In genomic region chrX:21974011-21974385, GRCh38 we compare ENCODE assay signal across 8 cellular contexts. TPM values are rescaled to one million over a fixed set of nuclear protein-coding genes. Genes with fewer than 3 reads are reported as not detected.
A peak's percentile ranks its signal among the peaks of the same experiment; 100 is the strongest.
DNase-seq lines count a peak whose midpoint lies in the region; ATAC-seq and TF ChIP-seq lines count a peak whose summit lies in the region.

No MANE protein-coding gene starts in this region.

- H3K27me3 ChIP-seq in neutrophil: no peaks in the 10 kb centered on the region

- peak overlapping the region in 1 of 2 experiments; percentile 20 for H3K4me3 ChIP-seq in neutrophil (ENCODE audit: low read depth in 1 of 2, low read length in 1 of 2)

- ATAC-seq in HG02938 (IDR thresholded peaks at IDR 0.05; ENCODE audit: unreplicated experiment): peak; percentile 74

- CTCF ChIA-PET in activated CD4-positive, alpha-beta memory T cell treated with anti-CD3 and anti-CD28 coated beads, Interleukin-2, amount 10 ng/mL, durations not matched to agents 7 days and 5 days (lab: Charles Lee): interaction anchor here (1.8 to 5.3 kb wide), 3 partner anchors 10 to 135 kb away, joined by 5 to 52 read pairs (median 25); partner anchors contain the start of gene MBTPS2

- H3K36me3 Mint-ChIP-seq in activated CD4-positive, alpha-beta memory T cell treated with anti-CD3 and anti-CD28 coated beads, Interleukin-2, amount 10 ng/mL, durations not matched to agents 7 days and 5 days (ENCODE audit: low read depth): peaks cover 49% of the 10 kb centered on the region

- H3K27ac ChIP-seq in neutrophil: peak overlapping the region; percentile 62

- peak overlapping the region; percentile 94 for H3K27ac Mint-ChIP-seq in activated CD4-positive, alpha-beta memory T cell treated with anti-CD3 and anti-CD28 coated beads, Interleukin-2, amount 10 ng/mL, durations not matched to agents 7 days and 5 days

- H3K9me3 ChIP-seq in neutrophil: no peaks in the 10 kb centered on the region

- peaks cover 0 to 12% of the 10 kb centered on the region in 2 experiments for H3K4me1 ChIP-seq in neutrophil (ENCODE audit: control insufficient read depth in 1 of 2, insufficient read depth in 1 of 2, low read depth in 1 of 2, low read length in 1 of 2)

- H3K27me3 Mint-ChIP-seq in activated CD4-positive, alpha-beta memory T cell treated with anti-CD3 and anti-CD28 coated beads, Interleukin-2, amount 10 ng/mL, durations not matched to agents 7 days and 5 days: no peaks in the 10 kb centered on the region

- H3K36me3 ChIP-seq in neutrophil: peaks cover 5% of the 10 kb centered on the region

- peaks cover 36% of the 10 kb centered on the region for H3K4me1 Mint-ChIP-seq in activated CD4-positive, alpha-beta memory T cell treated with anti-CD3 and anti-CD28 coated beads, Interleukin-2, amount 10 ng/mL, durations not matched to agents 7 days and 5 days

- DNase-seq in SIG-M5 treated with dmso at 0.1 percent for 504 hours (lab: John Stamatoyannopoulos, UW; ENCODE audit: unreplicated experiment) (peak; percentile 61), SIG-M5 (lab: John Stamatoyannopoulos, UW) (no peak), AG08396 (ENCODE audit: low spot score) (no peak), SHP77 (lab: John Stamatoyannopoulos, UW) (no peak)
- no peak for DNase-seq in activated CD4-positive, alpha-beta memory T cell treated with anti-CD3 and anti-CD28 coated beads, Interleukin-2, amount 10 ng/mL, durations not matched to agents 7 days and 5 days
- DNase-seq in effector CD4-positive, alpha-beta T cell: no peak

- no peak for TF ChIP-seq CTCF in neutrophil (IDR thresholded peaks at IDR 0.05)

- H3K9me3 Mint-ChIP-seq in activated CD4-positive, alpha-beta memory T cell treated with anti-CD3 and anti-CD28 coated beads, Interleukin-2, amount 10 ng/mL, durations not matched to agents 7 days and 5 days: no peaks in the 10 kb centered on the region

- peak overlapping the region; percentile 69 for H3K4me3 Mint-ChIP-seq in activated CD4-positive, alpha-beta memory T cell treated with anti-CD3 and anti-CD28 coated beads, Interleukin-2, amount 10 ng/mL, durations not matched to agents 7 days and 5 days

- POLR2A ChIA-PET in activated CD4-positive, alpha-beta memory T cell treated with anti-CD3 and anti-CD28 coated beads, Interleukin-2, amount 10 ng/mL, durations not matched to agents 7 days and 5 days (lab: Charles Lee): interaction anchor here (0.9 to 1.5 kb wide), 2 partner anchors 33 to 1809 kb away, joined by 3 to 6 read pairs; partner anchors contain the start of genes SAT1 and SMS

RNA-seq across cellular contexts. Expression of gene SMS, which starts 33.5 kb away (rescaled TPM):
- 10 to 100 TPM; 73.9 TPM for total RNA-seq in activated CD4-positive, alpha-beta memory T cell treated with anti-CD3 and anti-CD28 coated beads, Interleukin-2, amount 10 ng/mL, durations not matched to agents 7 days and 5 days

RNA-seq across cellular contexts. Expression of gene PHEX, which starts 58.1 kb away (rescaled TPM):
- total RNA-seq in activated CD4-positive, alpha-beta memory T cell treated with anti-CD3 and anti-CD28 coated beads, Interleukin-2, amount 10 ng/mL, durations not matched to agents 7 days and 5 days: under 1 TPM; 0.10 to 0.23 TPM
